ENCODE assay signal across 21 cellular contexts in the genomic region with DNA sequence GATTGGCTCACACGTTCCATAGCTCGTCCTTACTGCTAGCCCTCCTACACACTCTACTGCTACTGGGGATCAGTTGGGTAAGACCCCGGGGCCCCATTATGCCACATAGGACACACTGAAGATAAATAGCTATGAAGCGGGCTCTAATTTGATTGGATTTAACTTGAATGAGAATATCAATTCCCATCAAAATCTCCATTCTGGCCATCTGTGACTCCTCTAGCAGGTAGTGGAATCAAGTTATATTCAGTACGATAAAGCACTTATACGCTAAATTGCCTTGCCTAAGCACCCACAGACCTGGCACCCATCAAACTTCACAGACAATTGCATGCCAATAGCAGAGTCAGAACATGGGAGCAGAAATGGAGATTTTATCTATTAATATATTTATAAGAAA. TPM values are rescaled to one million over a fixed set of nuclear protein-coding genes. Genes with fewer than 3 reads are reported as not detected.
DNase-seq lines count a peak whose midpoint lies in the region; ATAC-seq, FAIRE-seq and TF ChIP-seq lines count a peak whose summit lies in the region.
"Had no signal": no experiment of that assay in that cellular context is flagged by ENCODE, and none has a peak within 500 bp of the region (broad histone marks: within the 10 kb centered on the region; RNA-seq: fewer than 3 reads in every experiment).

No MANE protein-coding gene starts in this region.

- DNase-seq in activated CD4-positive, alpha-beta T cell treated with anti-CD3 and anti-CD28 coated beads, Interleukin-2, amount 10 ng/mL, durations not matched to agents 24 days and 14 days: peak; percentile 25
- DNase-seq in activated CD4-positive, alpha-beta T cell treated with anti-CD3 and anti-CD28 coated beads for 36 hours: no peak
- DNase-seq in SK-N-DZ (ENCODE audit: low spot score): peak; percentile 93
- no peak for DNase-seq in NCI-H2227 treated with DMSO at 0.1 percent for 48 hours (lab: John Stamatoyannopoulos, UW)
- DNase-seq in HK-2 (ENCODE audit: unreplicated experiment): no peak
- DNase-seq in GM12892 (ENCODE audit: insufficient read length): no peak
- DNase-seq: AML-193; C1 segment of cervical spinal cord; CD4-positive, alpha-beta memory T cell; CD4-positive, CD25-positive, alpha-beta regulatory T cell; CD8-positive, alpha-beta memory T cell; COR-L47; DMS79 treated with DMSO at 0.1 percent for 48 hours; GF-D8 had no signal

- H3K27me3 Mint-ChIP-seq in activated CD4-positive, alpha-beta T cell treated with anti-CD3 and anti-CD28 coated beads, Interleukin-2, amount 10 ng/mL, durations not matched to agents 24 days and 14 days: no peaks in the 10 kb centered on the region
- H3K27me3 Mint-ChIP-seq in activated CD4-positive, alpha-beta T cell treated with anti-CD3 and anti-CD28 coated beads for 36 hours: peaks cover 2% of the 10 kb centered on the region
- H3K27me3 Mint-ChIP-seq: CD4-positive, CD25-positive, alpha-beta regulatory T cell had no signal

- FAIRE-seq in GM12892 (lab: Jason Lieb, UNC): no peak
- FAIRE-seq: A549, G401.6, GM12891, GM18507 had no signal

- H3K27ac Mint-ChIP-seq in activated CD4-positive, alpha-beta T cell treated with anti-CD3 and anti-CD28 coated beads, Interleukin-2, amount 10 ng/mL, durations not matched to agents 24 days and 14 days: no peak overlapping the region
- no peak overlapping the region for H3K27ac Mint-ChIP-seq in activated CD4-positive, alpha-beta T cell treated with anti-CD3 and anti-CD28 coated beads for 36 hours
- H3K27ac Mint-ChIP-seq: B cell; CD14-positive monocyte; CD4-positive, alpha-beta memory T cell; CD8-positive, alpha-beta memory T cell had no signal

- no peaks in the 10 kb centered on the region for H3K4me1 Mint-ChIP-seq in activated CD4-positive, alpha-beta T cell treated with anti-CD3 and anti-CD28 coated beads, Interleukin-2, amount 10 ng/mL, durations not matched to agents 24 days and 14 days
- H3K4me1 Mint-ChIP-seq in activated CD4-positive, alpha-beta T cell treated with anti-CD3 and anti-CD28 coated beads for 36 hours: no peaks in the 10 kb centered on the region
- H3K4me1 Mint-ChIP-seq: B cell; CD14-positive monocyte; CD4-positive, CD25-positive, alpha-beta regulatory T cell; CD8-positive, alpha-beta memory T cell had no signal

- no peak overlapping the region for H3K4me3 Mint-ChIP-seq in activated CD4-positive, alpha-beta T cell treated with anti-CD3 and anti-CD28 coated beads, Interleukin-2, amount 10 ng/mL, durations not matched to agents 24 days and 14 days
- no peak overlapping the region for H3K4me3 Mint-ChIP-seq in activated CD4-positive, alpha-beta T cell treated with anti-CD3 and anti-CD28 coated beads for 36 hours
- H3K4me3 Mint-ChIP-seq: B cell; CD14-positive monocyte; CD4-positive, alpha-beta memory T cell; CD4-positive, CD25-positive, alpha-beta regulatory T cell; CD8-positive, alpha-beta memory T cell had no signal

- no peak for ATAC-seq in activated CD4-positive, alpha-beta T cell treated with anti-CD3 and anti-CD28 coated beads for 36 hours
- no peak for ATAC-seq in SK-N-SH treated with all-trans-retinoic acid at 6 μM for 48 hours
- ATAC-seq: A549 had no signal

- H3K36me3 Mint-ChIP-seq in activated CD4-positive, alpha-beta T cell treated with anti-CD3 and anti-CD28 coated beads, Interleukin-2, amount 10 ng/mL, durations not matched to agents 24 days and 14 days (ENCODE audit: low read depth): no peaks in the 10 kb centered on the region
- H3K36me3 Mint-ChIP-seq in activated CD4-positive, alpha-beta T cell treated with anti-CD3 and anti-CD28 coated beads for 36 hours (ENCODE audit: low read depth): no peaks in the 10 kb centered on the region
- H3K36me3 Mint-ChIP-seq: CD14-positive monocyte; CD4-positive, alpha-beta memory T cell; CD4-positive, CD25-positive, alpha-beta regulatory T cell; CD8-positive, alpha-beta memory T cell had no signal

- CTCF ChIA-PET in activated CD4-positive, alpha-beta T cell treated with anti-CD3 and anti-CD28 coated beads for 36 hours (lab: Charles Lee): no interaction called here

- no peaks in the 10 kb centered on the region for H3K9me3 Mint-ChIP-seq in activated CD4-positive, alpha-beta T cell treated with anti-CD3 and anti-CD28 coated beads, Interleukin-2, amount 10 ng/mL, durations not matched to agents 24 days and 14 days
- H3K9me3 Mint-ChIP-seq in activated CD4-positive, alpha-beta T cell treated with anti-CD3 and anti-CD28 coated beads for 36 hours (ENCODE audit: low read depth): no peaks in the 10 kb centered on the region
- H3K9me3 Mint-ChIP-seq: CD4-positive, alpha-beta memory T cell had no signal

- TF ChIP-seq POLR2A in GM12892 (IDR thresholded peaks at IDR 0.05; ENCODE audit: low read depth, low read length): no peak

- intact Hi-C loops in activated CD4-positive, alpha-beta T cell treated with anti-CD3 and anti-CD28 coated beads, Interleukin-2, amount 10 ng/mL, durations not matched to agents 24 days and 14 days (cut with micrococcal nuclease): no loop called here
- intact Hi-C loops in activated CD4-positive, alpha-beta T cell treated with anti-CD3 and anti-CD28 coated beads for 36 hours (cut with DNase I, micrococcal nuclease): no loop called here

- POLR2A ChIA-PET in activated CD4-positive, alpha-beta T cell treated with anti-CD3 and anti-CD28 coated beads for 36 hours (lab: Charles Lee): no interaction called here

TF ChIP-seq in SK-N-SH treated with all-trans-retinoic acid at 6 μM for 48 hours, 23 proteins besides CTCF, POLR2A, EP300 and RAD21:
- TF ChIP-seq TCF4 (CRISPR knock-in tag; IDR thresholded peaks at IDR 0.05; ENCODE audit: borderline replicate concordance) (0 out of 2 replicates have a peak, but pooled peaks have one; percentile 27), PATZ1 (CRISPR knock-in tag; IDR thresholded peaks at IDR 0.05; ENCODE audit: borderline replicate concordance) (no peak), ZNF8 (CRISPR knock-in tag; IDR thresholded peaks at IDR 0.05) (no peak), TSHZ2 (CRISPR knock-in tag; IDR thresholded peaks at IDR 0.05) (0 out of 2 replicates have a peak, but pooled peaks have one; percentile 79)

RNA-seq across cellular contexts. Expression of gene CCDC68, which starts 39.8 kb away (rescaled TPM):
- total RNA-seq in activated CD4-positive, alpha-beta T cell treated with anti-CD3 and anti-CD28 coated beads, Interleukin-2, amount 10 ng/mL, durations not matched to agents 24 days and 14 days: not detected in 2 replicates
- total RNA-seq in activated CD4-positive, alpha-beta T cell treated with anti-CD3 and anti-CD28 coated beads for 36 hours: not detected
- polyA plus RNA-seq in SK-N-DZ (2014; cell fraction: cytosol; rRNA removed): 1.9 and 3.2 TPM in 2 replicates
- polyA plus RNA-seq in SK-N-DZ (2014; cell fraction: nucleus; rRNA removed): 1.9 and 2.5 TPM in 2 replicates
- not detected for polyA plus RNA-seq in GM12892 (2012; ENCODE audit: missing spikeins)
- total RNA-seq: CD4-positive, CD25-positive, alpha-beta regulatory T cell; CD8-positive, alpha-beta memory T cell had no signal
- polyA plus RNA-seq: CD4-positive, alpha-beta memory T cell; CD4-positive, CD25-positive, alpha-beta regulatory T cell; CD8-positive, alpha-beta memory T cell had no signal

Comparison
In these comparisons a context has a peak if more than half of its experiments do, and no peak if none do; other contexts are left out.
1. DNase-seq: peak in activated CD4-positive, alpha-beta T cell treated with anti-CD3 and anti-CD28 coated beads, Interleukin-2, amount 10 ng/mL, durations not matched to agents 24 days and 14 days (single experiment) and SK-N-DZ (single experiment); none in activated CD4-positive, alpha-beta T cell treated with anti-CD3 and anti-CD28 coated beads for 36 hours (single experiment), NCI-H2227 treated with DMSO at 0.1 percent for 48 hours (single experiment), HK-2 (single experiment) and GM12892 (single experiment).